In genomic region chr1:24202987-24203386, GRCh38 we compare ENCODE assay signal across 1 cellular context.
TF ChIP-seq lines count a peak whose summit lies in the region.

No MANE protein-coding gene starts in this region.

TF ChIP-seq in A549, 52 proteins besides CTCF, POLR2A, EP300 and RAD21 (continued from another document):
- TF ChIP-seq, protein P1, sequence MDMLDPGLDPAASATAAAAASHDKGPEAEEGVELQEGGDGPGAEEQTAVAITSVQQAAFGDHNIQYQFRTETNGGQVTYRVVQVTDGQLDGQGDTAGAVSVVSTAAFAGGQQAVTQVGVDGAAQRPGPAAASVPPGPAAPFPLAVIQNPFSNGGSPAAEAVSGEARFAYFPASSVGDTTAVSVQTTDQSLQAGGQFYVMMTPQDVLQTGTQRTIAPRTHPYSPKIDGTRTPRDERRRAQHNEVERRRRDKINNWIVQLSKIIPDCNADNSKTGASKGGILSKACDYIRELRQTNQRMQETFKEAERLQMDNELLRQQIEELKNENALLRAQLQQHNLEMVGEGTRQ (IDR thresholded peaks at IDR 0.05) = no peak
- TF ChIP-seq NFE2L2 (conservative IDR thresholded peaks at IDR 0.05; ENCODE audit: low read length) (no peak), JUN (IDR thresholded peaks at IDR 0.05) (no peak), KDM5A (IDR thresholded peaks at IDR 0.05) (no peak)
TF ChIP-seq in A549: peak in this region for 0.
